ENCODE assay signal across 7 cellular contexts in the genomic region with DNA sequence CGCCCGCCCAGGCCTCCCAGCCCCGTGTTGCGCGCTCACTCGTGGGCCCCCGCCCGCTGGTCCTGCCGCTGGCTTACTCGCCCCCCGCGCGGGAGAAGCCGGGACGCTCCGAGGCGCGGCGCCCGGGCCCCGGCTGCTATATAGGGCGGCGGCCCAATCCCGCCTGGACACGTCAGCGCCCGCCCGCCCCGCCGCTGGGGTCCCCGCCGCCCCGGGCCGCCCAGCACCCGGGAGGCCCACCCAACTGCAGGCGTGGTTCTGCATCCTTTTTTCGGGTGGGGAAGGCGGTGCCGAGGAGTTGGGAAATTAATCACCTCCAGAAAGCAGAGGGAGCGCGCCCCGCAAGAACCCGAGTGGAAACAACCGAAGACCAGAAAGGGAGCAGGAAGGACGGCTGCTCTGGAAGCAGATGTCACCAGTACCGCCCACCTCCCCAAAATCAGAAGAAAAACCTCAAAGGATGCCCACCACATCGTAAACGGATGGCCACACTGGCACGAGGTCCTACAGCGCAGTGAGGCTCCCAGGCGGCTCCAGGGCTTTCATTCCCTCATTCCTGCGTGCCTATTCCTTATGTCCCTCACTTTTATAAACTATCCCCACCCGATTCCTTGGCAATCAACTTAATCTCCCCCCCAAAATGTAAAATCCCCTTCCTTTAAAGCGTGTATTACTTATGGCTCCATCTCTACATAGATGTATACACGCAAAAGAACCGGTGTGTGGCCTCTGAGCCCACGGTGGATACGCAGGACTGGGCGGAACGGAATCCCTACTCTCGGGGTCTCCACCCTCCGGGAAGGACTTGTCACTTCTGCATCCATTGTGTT. TPM values are rescaled to one million over a fixed set of nuclear protein-coding genes. Genes with fewer than 3 reads are reported as not detected.
DNase-seq lines count a peak whose midpoint lies in the region; ATAC-seq and TF ChIP-seq lines count a peak whose summit lies in the region.

No MANE protein-coding gene starts in this region.

- 100% methylated on average over 1 of the region's 62 CpGs; no CpG with 5 or more reads in 1 of the 2 donors for WGBS in neuronal stem cell (ENCODE audit: extremely low coverage in 2 of 2, insufficient read length in 2 of 2, insufficient replicate concordance in 1 of 2), 2 donors

- TF ChIP-seq CTCF in thoracic aorta (IDR thresholded peaks at IDR 0.05): no peak

- H2BK120ac ChIP-seq in neuronal stem cell (ENCODE audit: low read depth, low read length): no peak overlapping the region

- H2BK5ac ChIP-seq in neuronal stem cell (ENCODE audit: low read length): no peak overlapping the region

- H2AK5ac ChIP-seq in neuronal stem cell (ENCODE audit: low read depth, low read length): no peak overlapping the region

- no peak overlapping the region for H3K9ac ChIP-seq in neuronal stem cell (ENCODE audit: low read depth, low read length, poor library complexity)

- H3K9me3 ChIP-seq in neuronal stem cell (replicated peaks in 1 of 2; ENCODE audit: control insufficient read depth in 2 of 2, insufficient read depth in 1 of 2, low read depth in 1 of 2, low read length in 2 of 2) (peaks cover 0 to 10% of the 10 kb centered on the region in 2 donors), thoracic aorta (no peaks in the 10 kb centered on the region)

- H3K18ac ChIP-seq in neuronal stem cell (ENCODE audit: low read length): no peak overlapping the region

- H3K4me3 ChIP-seq in neuronal stem cell (ENCODE audit: low read length in 2 of 2): peak overlapping the region; percentile 64
- peak overlapping the region; percentile 97 for H3K4me3 ChIP-seq in thoracic aorta

- H4K91ac ChIP-seq in neuronal stem cell (ENCODE audit: low read depth, low read length, poor library complexity): no peak overlapping the region

- peak overlapping the region; percentile 82 for H2AFZ ChIP-seq in neuronal stem cell (ENCODE audit: low read length)

- no peak overlapping the region for H2BK12ac ChIP-seq in neuronal stem cell (ENCODE audit: low read length)

- H3K14ac ChIP-seq in neuronal stem cell (ENCODE audit: low read length): no peak overlapping the region

- H3K27ac ChIP-seq in neuronal stem cell (replicated peaks; ENCODE audit: low read length) (no peak overlapping the region), thoracic aorta (peak overlapping the region; percentile 70 to 73)

- peaks cover 6% of the 10 kb centered on the region for H3K79me1 ChIP-seq in neuronal stem cell (ENCODE audit: low read depth, low read length)

- H3K4ac ChIP-seq in neuronal stem cell (ENCODE audit: low read length): no peak overlapping the region

- no peaks in the 10 kb centered on the region for H3K27me3 ChIP-seq in neuronal stem cell (ENCODE audit: control insufficient read depth in 3 of 3, insufficient read depth in 3 of 3, low read depth in 1 of 3, low read length in 3 of 3)
- no peaks in the 10 kb centered on the region for H3K27me3 ChIP-seq in thoracic aorta (replicated peaks; ENCODE audit: insufficient read depth)

- peak; percentile 56 for DNase-seq in OCI-M1 (lab: John Stamatoyannopoulos, UW)
- DNase-seq in activated gamma-delta T cell treated with Interleukin-2 at 50 U/mL for 16 hours: peak; percentile 36
- peak; percentile 27 for DNase-seq in foreskin melanocyte
- DNase-seq in neuronal stem cell (ENCODE audit: low spot score): peak; percentile 30
- DNase-seq in thoracic aorta (ENCODE audit: low spot score): peak; percentile 21

- peak; percentile 65 for ATAC-seq in GM18502 (IDR thresholded peaks at IDR 0.05; ENCODE audit: poor library complexity, unreplicated experiment)
- ATAC-seq in HG02678 (IDR thresholded peaks at IDR 0.05; ENCODE audit: unreplicated experiment): peak; percentile 58
- ATAC-seq in thoracic aorta (ENCODE audit: insufficient number of reproducible peaks, low FRiP score, low read depth): peak; percentile 56

- no peak overlapping the region for H2BK15ac ChIP-seq in neuronal stem cell (ENCODE audit: low read length)

- H3K23ac ChIP-seq in neuronal stem cell (ENCODE audit: low read depth, low read length, poor library complexity): no peak overlapping the region

- H3K36me3 ChIP-seq in neuronal stem cell (replicated peaks in 1 of 2; ENCODE audit: control insufficient read depth in 2 of 2, insufficient read depth in 2 of 2, low read length in 2 of 2) (peaks cover 6 to 25% of the 10 kb centered on the region in 2 donors), thoracic aorta (peaks cover 2% of the 10 kb centered on the region)

- H4K8ac ChIP-seq in neuronal stem cell (ENCODE audit: low read depth, low read length): no peak overlapping the region

- H3K4me1 ChIP-seq in neuronal stem cell (ENCODE audit: control insufficient read depth in 2 of 2, insufficient read depth in 1 of 2, low read depth in 1 of 2, low read length in 2 of 2): peaks cover 4 to 7% of the 10 kb centered on the region in 2 donors
- H3K4me1 ChIP-seq in thoracic aorta (ENCODE audit: control insufficient read depth in 1 of 2, low read depth in 2 of 2): peaks cover 26 to 42% of the 10 kb centered on the region in 2 donors

- H3K4me2 ChIP-seq in neuronal stem cell (ENCODE audit: insufficient read depth, low read length, poor library complexity, severe bottlenecking): peak overlapping the region; percentile 70

RNA-seq across cellular contexts. Expression of a gene that starts 42.5 kb away (rescaled TPM):
- 203 TPM for polyA plus RNA-seq in neuronal stem cell (2013, experiment 1 of 2)
- polyA plus RNA-seq in neuronal stem cell (2013, experiment 2 of 2): 195 TPM
- 100 to 1,000 TPM; 404 to 447 TPM for total RNA-seq in thoracic aorta

RNA-seq across cellular contexts. Expression of a gene that starts 42.8 kb away (rescaled TPM):
- polyA plus RNA-seq in neuronal stem cell (2013, experiment 1 of 2): 264 TPM
- 273 TPM for polyA plus RNA-seq in neuronal stem cell (2013, experiment 2 of 2)
- total RNA-seq in thoracic aorta: 100 to 1,000 TPM; 289 to 405 TPM
